ENCODE assay signal across 8 cellular contexts in the genomic region with DNA sequence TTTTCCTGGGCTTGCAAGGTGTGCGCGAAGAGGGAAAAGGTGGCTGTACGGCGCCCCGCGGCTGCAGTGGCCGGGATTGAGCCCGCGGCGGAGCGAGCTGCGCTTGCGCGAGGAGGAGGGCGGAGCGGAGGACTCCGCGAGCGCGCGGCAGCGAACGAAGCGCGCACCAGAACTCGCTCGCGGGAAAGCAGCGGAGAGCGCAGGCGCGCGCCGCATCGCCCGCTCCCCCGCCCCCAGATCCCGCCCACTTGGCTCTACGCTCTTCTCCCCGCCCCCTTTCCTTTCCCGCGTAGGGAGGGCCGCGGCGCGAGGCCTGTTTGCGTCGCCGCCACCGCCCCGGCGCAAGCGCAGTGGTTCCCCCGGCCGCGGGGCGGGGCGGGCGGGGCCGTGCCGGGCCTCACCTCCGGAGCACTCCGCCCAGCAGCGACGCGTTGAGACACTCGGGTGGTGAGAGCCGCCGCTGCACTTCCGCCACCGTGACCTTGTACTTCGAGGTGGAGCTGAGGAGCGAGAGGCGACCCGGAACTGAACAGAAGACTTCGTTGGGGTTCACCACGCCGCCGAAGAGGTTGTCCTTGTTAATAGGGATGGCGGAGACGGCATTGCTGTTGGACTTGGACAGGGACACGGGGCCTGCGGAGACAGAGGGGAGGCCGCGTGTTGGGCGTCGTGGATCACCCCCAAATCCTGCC. TPM values are rescaled to one million over a fixed set of nuclear protein-coding genes. Genes with fewer than 3 reads are reported as not detected.
A peak's percentile ranks its signal among the peaks of the same experiment; 100 is the strongest.
DNase-seq lines count a peak whose midpoint lies in the region; ATAC-seq and TF ChIP-seq lines count a peak whose summit lies in the region.

No MANE protein-coding gene starts in this region.

- TF ChIP-seq CTCF in Panc1 (IDR thresholded peaks at IDR 0.05) (peak; percentile 78), fibroblast of lung (conservative IDR thresholded peaks at IDR 0.05 in 1 of 2, IDR thresholded peaks at IDR 0.05 in 1 of 2; ENCODE audit: low read depth in 1 of 2, low read length in 2 of 2) (peak; percentile 35 to 44), nephron progenitor cell (IDR thresholded peaks at IDR 0.05) (peak; percentile 20)

- H3K4me1 Mint-ChIP-seq in activated T-cell treated with anti-CD3 and anti-CD28 coated beads, Interleukin-2, amount 50 U/mL, for 72 hours (ENCODE audit: low read depth), result peaks cover 12% of the 10 kb centered on the region
- H3K4me1 Mint-ChIP-seq in nephron progenitor cell, result peaks cover 33% of the 10 kb centered on the region

- no peak overlapping the region for H3K9ac ChIP-seq in fibroblast of lung (ENCODE audit: insufficient read depth, low read length)

- TF ChIP-seq EP300 in Ishikawa (IDR thresholded peaks at IDR 0.05; ENCODE audit: borderline replicate concordance), result peak; percentile 57; the same call in 1 of the 2 replicates

- DNase-seq in Daoy (ENCODE audit: low read depth) (peak; percentile 99), Panc1 (ENCODE audit: low read depth, low spot score) (no peak), fibroblast of lung (ENCODE audit: low read depth in 2 of 2) (peak; percentile 88 to 92), nephron progenitor cell (peak; percentile 96)
- peak; percentile 95 for DNase-seq in activated T-cell treated with anti-CD3 and anti-CD28 coated beads, Interleukin-2, amount 50 U/mL, for 72 hours
- DNase-seq in stimulated activated naive CD8-positive, alpha-beta T cell treated with anti-CD3 and anti-CD28 coated beads, Interleukin-15, Interleukin-2, amounts not matched to agents 100 U/mL and 50 U/mL, for 24 hours, result peak; percentile 86

- H3K27ac Mint-ChIP-seq in activated T-cell treated with anti-CD3 and anti-CD28 coated beads, Interleukin-2, amount 50 U/mL, for 72 hours, result peak overlapping the region; percentile 75
- H3K27ac Mint-ChIP-seq in nephron progenitor cell, result no peak overlapping the region

- H3K4me3 ChIP-seq in Panc1 (ENCODE audit: low read depth in 2 of 2, low read length in 2 of 2), result peak overlapping the region; percentile 68 to 96
- H3K4me3 ChIP-seq in fibroblast of lung (replicated peaks in 1 of 4; ENCODE audit: control extremely low read depth in 1 of 4, insufficient read depth in 1 of 4, low read depth in 3 of 4, low read length in 4 of 4), result peak overlapping the region; percentile 54 to 70 (median 65)

- in situ Hi-C loops in Panc1 (cut with HindIII; ENCODE audit: low pct_unique_long_range_greater_than_20kb, low sequenced_read_pairs), result no loop called here

- peak overlapping the region; percentile 97 for H2AFZ ChIP-seq in fibroblast of lung (ENCODE audit: low read length)

- H3K4me2 ChIP-seq in fibroblast of lung (ENCODE audit: extremely low read depth, insufficient read depth, low read length), result peak overlapping the region; percentile 99

- H4K20me1 ChIP-seq in fibroblast of lung (ENCODE audit: control insufficient read depth, extremely low read depth, insufficient read depth, low read length), result no peaks in the 10 kb centered on the region

- ATAC-seq in GM21717 (IDR thresholded peaks at IDR 0.05; ENCODE audit: unreplicated experiment) (peak; percentile 97), Panc1 (peak; percentile 89)
- peak; percentile 97 for ATAC-seq in activated T-cell treated with anti-CD3 and anti-CD28 coated beads, Interleukin-2, amount 50 U/mL, for 72 hours (replicated peaks in 1 of 2)
- peak; percentile 97 for ATAC-seq in stimulated activated naive CD8-positive, alpha-beta T cell treated with anti-CD3 and anti-CD28 coated beads, Interleukin-15, Interleukin-2, amounts not matched to agents 100 U/mL and 50 U/mL, for 24 hours

- H3K27me3 ChIP-seq in Panc1 (ENCODE audit: control insufficient read depth, insufficient read depth, low read length) (no peaks in the 10 kb centered on the region), fibroblast of lung (ENCODE audit: control insufficient read depth, insufficient read depth, low read length) (peaks cover 10% of the 10 kb centered on the region)

- H3K36me3 ChIP-seq in Panc1 (ENCODE audit: control insufficient read depth, insufficient read depth, low read length) (peaks cover 64% of the 10 kb centered on the region), fibroblast of lung (ENCODE audit: control insufficient read depth, insufficient read depth, low read length) (no peaks in the 10 kb centered on the region)

- H3K27me3 Mint-ChIP-seq in activated T-cell treated with anti-CD3 and anti-CD28 coated beads, Interleukin-2, amount 50 U/mL, for 72 hours (ENCODE audit: low read depth), result peaks cover 81% of the 10 kb centered on the region
- H3K27me3 Mint-ChIP-seq in nephron progenitor cell (ENCODE audit: low read depth, poor library complexity), result peaks cover 98% of the 10 kb centered on the region

- peaks cover 85% of the 10 kb centered on the region for H3K4me1 ChIP-seq in Panc1 (ENCODE audit: control insufficient read depth, insufficient read depth, low read length)
- H3K4me1 ChIP-seq in fibroblast of lung (ENCODE audit: control insufficient read depth, extremely low read depth, insufficient read depth, low read length), result peaks cover 8% of the 10 kb centered on the region

- H3K9me3 ChIP-seq in Panc1 (ENCODE audit: control insufficient read depth, insufficient read depth, low read depth, low read length) (no peaks in the 10 kb centered on the region), fibroblast of lung (ENCODE audit: control insufficient read depth, insufficient read depth, low read depth, low read length) (no peaks in the 10 kb centered on the region)

- H3K27ac ChIP-seq in Panc1 (ENCODE audit: low read length) (peak overlapping the region; percentile 99), fibroblast of lung (ENCODE audit: insufficient read depth, low read length) (peak overlapping the region; percentile 19)

- BruUV-seq in Panc1 (replicated peaks; lab: Mats Ljungman, UMichigan), result no TSS peak

- POLR2A ChIA-PET in Panc1 (lab: Charles Lee), result interaction anchor here (0.6 kb wide), 1 partner anchor 34 kb away, joined by 3 read pairs; no protein-coding TSS in a partner anchor

- peak; percentile 41; the same call in 1 of the 2 replicates for TF ChIP-seq RAD21 in Ishikawa (IDR thresholded peaks at IDR 0.05; ENCODE audit: low read depth)

- no peaks in the 10 kb centered on the region for H3K79me2 ChIP-seq in fibroblast of lung (ENCODE audit: control insufficient read depth, insufficient read depth, low read length)

- H3K9me3 Mint-ChIP-seq in activated T-cell treated with anti-CD3 and anti-CD28 coated beads, Interleukin-2, amount 50 U/mL, for 72 hours, result peaks cover 2 to 8% of the 10 kb centered on the region in 2 donors
- H3K9me3 Mint-ChIP-seq in nephron progenitor cell, result peaks cover 1% of the 10 kb centered on the region

- CTCF ChIA-PET in Panc1 (lab: Charles Lee), result interaction anchor here (0.6 to 1.6 kb wide), 2 partner anchors 25 to 379 kb away, joined by 3 read pairs; no protein-coding TSS in a partner anchor

- intact Hi-C loops in Panc1 (cut with micrococcal nuclease; ENCODE audit: unreplicated experiment), result loop anchor here (5.0 kb wide), 1 partner anchor 372 kb away; no protein-coding TSS in a partner anchor

- peaks cover 10% of the 10 kb centered on the region in 2 donors for H3K36me3 Mint-ChIP-seq in activated T-cell treated with anti-CD3 and anti-CD28 coated beads, Interleukin-2, amount 50 U/mL, for 72 hours (ENCODE audit: insufficient read depth in 2 of 2)
- H3K36me3 Mint-ChIP-seq in nephron progenitor cell (ENCODE audit: low read depth), result no peaks in the 10 kb centered on the region

- H3K4me3 Mint-ChIP-seq in activated T-cell treated with anti-CD3 and anti-CD28 coated beads, Interleukin-2, amount 50 U/mL, for 72 hours, result peak overlapping the region; percentile 85 to 92
- H3K4me3 Mint-ChIP-seq in nephron progenitor cell, result peak overlapping the region; percentile 86

TF ChIP-seq in Ishikawa, 13 proteins besides CTCF, POLR2A, EP300 and RAD21 (continues in another document):
- TF ChIP-seq, protein P1, sequence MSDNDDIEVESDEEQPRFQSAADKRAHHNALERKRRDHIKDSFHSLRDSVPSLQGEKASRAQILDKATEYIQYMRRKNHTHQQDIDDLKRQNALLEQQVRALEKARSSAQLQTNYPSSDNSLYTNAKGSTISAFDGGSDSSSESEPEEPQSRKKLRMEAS (IDR thresholded peaks at IDR 0.05), result peak; percentile 91
- no peak for TF ChIP-seq ZBTB7A (IDR thresholded peaks at IDR 0.05; ENCODE audit: low read depth)
- TF ChIP-seq YY1 (IDR thresholded peaks at IDR 0.05; ENCODE audit: low read depth), result 0 out of 2 replicates have a peak, but pooled peaks have one; percentile 62
- no peak for TF ChIP-seq CEBPB (IDR thresholded peaks at IDR 0.05)
- TF ChIP-seq NFIC (IDR thresholded peaks at IDR 0.05), result peak; percentile 48; the same call in 1 of the 2 replicates
- TF ChIP-seq, protein P2, sequence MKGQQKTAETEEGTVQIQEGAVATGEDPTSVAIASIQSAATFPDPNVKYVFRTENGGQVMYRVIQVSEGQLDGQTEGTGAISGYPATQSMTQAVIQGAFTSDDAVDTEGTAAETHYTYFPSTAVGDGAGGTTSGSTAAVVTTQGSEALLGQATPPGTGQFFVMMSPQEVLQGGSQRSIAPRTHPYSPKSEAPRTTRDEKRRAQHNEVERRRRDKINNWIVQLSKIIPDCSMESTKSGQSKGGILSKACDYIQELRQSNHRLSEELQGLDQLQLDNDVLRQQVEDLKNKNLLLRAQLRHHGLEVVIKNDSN (IDR thresholded peaks at IDR 0.05), result 0 out of 2 replicates have a peak, but pooled peaks have one; percentile 39
- TF ChIP-seq TEAD4 (IDR thresholded peaks at IDR 0.05), result no peak
- no peak for TF ChIP-seq FOXM1 (IDR thresholded peaks at IDR 0.05; ENCODE audit: borderline replicate concordance, low read depth)

RNA-seq across cellular contexts. Expression of a gene that starts 10.6 kb away (rescaled TPM):
- total RNA-seq in Daoy (2014; rRNA removed; shearing (Covaris generic)), result 4.5 and 5.6 TPM in 2 replicates
- total RNA-seq in Panc1 (2021; ENCODE audit: unreplicated experiment), result 83.9 TPM
- 95.0 TPM for polyA plus RNA-seq in Panc1 (2012; ENCODE audit: insufficient read length)
- under 1 TPM; 0.35 to 0.36 TPM for total RNA-seq in activated T-cell treated with anti-CD3 and anti-CD28 coated beads, Interleukin-2, amount 50 U/mL, for 72 hours
- total RNA-seq in fibroblast of lung, result not detected in 2 replicates
- polyA plus RNA-seq in fibroblast of lung, result 0.03 and 0.05 TPM in 2 replicates
- polyA plus RNA-seq in fibroblast of lung (2012), result 0.10 and 0.29 TPM in 2 replicates
- not detected in 2 replicates for polyA minus RNA-seq in fibroblast of lung (ENCODE audit: low replicate concordance)

Comparison
In these comparisons a context has a peak if more than half of its experiments do, and no peak if none do; other contexts are left out.
1. CTCF ChIP-seq: peak in every context shown above with its lines; median percentile 78 in Panc1; 40 in fibroblast of lung; 20 in nephron progenitor cell.
2. RNA of a gene that starts 10.6 kb away (total RNA-seq): 83.9 TPM in Panc1 (single experiment); 4.5 to 5.6 TPM in Daoy, 0.35 to 0.36 TPM in activated T-cell treated with anti-CD3 and anti-CD28 coated beads, Interleukin-2, amount 50 U/mL, for 72 hours and not detected in fibroblast of lung; every median in the first group is over 10 times any median in the second.
3. Peak in every context shown above with its lines, with median percentiles within 50 percentile points of each other: ATAC-seq.